Comparison of ENCODE assay signal across 30 cellular contexts in genomic region chr19:15595069-15595468, GRCh38. TPM values are rescaled to one million over a fixed set of nuclear protein-coding genes. Genes with fewer than 3 reads are reported as not detected.
DNase-seq lines count a peak whose midpoint lies in the region; ATAC-seq and TF ChIP-seq lines count a peak whose summit lies in the region.
"Had no signal": no experiment of that assay in that cellular context is flagged by ENCODE, and none has a peak within 500 bp of the region (broad histone marks: within the 10 kb centered on the region; RNA-seq: fewer than 3 reads in every experiment).

No MANE protein-coding gene starts in this region.

- peaks cover 0 to 1% of the 10 kb centered on the region in 2 experiments for H3K27me3 ChIP-seq in mesenchymal stem cell (ENCODE audit: control insufficient read depth in 1 of 2, insufficient read depth in 1 of 2, low read length in 2 of 2)
- H3K27me3 ChIP-seq: ovary, vagina had no signal

- ATAC-seq in activated CD8-positive, alpha-beta memory T cell treated with anti-CD3 and anti-CD28 coated beads, Interleukin-2, amount 10 ng/mL, durations not matched to agents 7 days and 5 days = no peak
- ATAC-seq in GM21360 (IDR thresholded peaks at IDR 0.05; ENCODE audit: unreplicated experiment) (no peak), HG03565 (IDR thresholded peaks at IDR 0.05; ENCODE audit: unreplicated experiment) (no peak)
- ATAC-seq: sciatic nerve had no signal

- no peak overlapping the region for H3K4me2 ChIP-seq in mesenchymal stem cell (ENCODE audit: low read length, poor library complexity, severe bottlenecking)

- WGBS in mesenchymal stem cell = 54% methylated on average over 6 of the region's 6 CpGs

- no peak overlapping the region for H3K27ac Mint-ChIP-seq in activated CD8-positive, alpha-beta memory T cell treated with anti-CD3 and anti-CD28 coated beads, Interleukin-2, amount 10 ng/mL, durations not matched to agents 7 days and 5 days
- H3K27ac Mint-ChIP-seq: activated T-cell treated with anti-CD3 and anti-CD28 coated beads, Interleukin-2, amount 50 U/mL, for 24 hours; naive B cell had no signal

- no peak overlapping the region for H4K8ac ChIP-seq in mesenchymal stem cell (ENCODE audit: low read length)

- no peak overlapping the region for H3K23ac ChIP-seq in mesenchymal stem cell (ENCODE audit: low read length in 2 of 2)

- H2BK5ac ChIP-seq in mesenchymal stem cell (ENCODE audit: low read depth, low read length, poor library complexity, severe bottlenecking) = no peak overlapping the region

- H3K9me3 ChIP-seq in mesenchymal stem cell (ENCODE audit: control insufficient read depth, low read length) = no peaks in the 10 kb centered on the region
- H3K9me3 ChIP-seq: vagina had no signal

- no peak overlapping the region for H2BK15ac ChIP-seq in mesenchymal stem cell (ENCODE audit: low read depth, poor library complexity, severe bottlenecking)

- peaks cover 8% of the 10 kb centered on the region for H3K27me3 Mint-ChIP-seq in activated CD8-positive, alpha-beta memory T cell treated with anti-CD3 and anti-CD28 coated beads, Interleukin-2, amount 10 ng/mL, durations not matched to agents 7 days and 5 days

- H3K9me3 Mint-ChIP-seq in activated CD8-positive, alpha-beta memory T cell treated with anti-CD3 and anti-CD28 coated beads, Interleukin-2, amount 10 ng/mL, durations not matched to agents 7 days and 5 days (ENCODE audit: low read depth) = no peaks in the 10 kb centered on the region

- H3K18ac ChIP-seq in mesenchymal stem cell (ENCODE audit: low read depth in 1 of 2, low read length in 2 of 2) = no peak overlapping the region

- H3K4me3 Mint-ChIP-seq in activated CD8-positive, alpha-beta memory T cell treated with anti-CD3 and anti-CD28 coated beads, Interleukin-2, amount 10 ng/mL, durations not matched to agents 7 days and 5 days = no peak overlapping the region
- H3K4me3 Mint-ChIP-seq: activated T-cell treated with anti-CD3 and anti-CD28 coated beads, Interleukin-2, amount 50 U/mL, for 24 hours; H9 had no signal

- no peak overlapping the region for H3K14ac ChIP-seq in mesenchymal stem cell (ENCODE audit: low read length in 2 of 2)

- no peak overlapping the region for H2AK5ac ChIP-seq in mesenchymal stem cell (ENCODE audit: low read length, severe bottlenecking)

- no peak overlapping the region for H2BK120ac ChIP-seq in mesenchymal stem cell (ENCODE audit: low read depth, low read length)

- H3K79me1 ChIP-seq in mesenchymal stem cell (replicated peaks; ENCODE audit: low read length, poor library complexity, severe bottlenecking) = no peaks in the 10 kb centered on the region

- H3K36me3 Mint-ChIP-seq in activated CD8-positive, alpha-beta memory T cell treated with anti-CD3 and anti-CD28 coated beads, Interleukin-2, amount 10 ng/mL, durations not matched to agents 7 days and 5 days = no peaks in the 10 kb centered on the region
- H3K36me3 Mint-ChIP-seq: naive B cell had no signal

- H3K9ac ChIP-seq in mesenchymal stem cell (ENCODE audit: low read length) = no peak overlapping the region

- no peak overlapping the region for H3K4ac ChIP-seq in mesenchymal stem cell (ENCODE audit: low read depth in 1 of 2, low read length in 2 of 2)

- no peak overlapping the region for H3K27ac ChIP-seq in mesenchymal stem cell (ENCODE audit: low read length, poor library complexity, severe bottlenecking)
- H3K27ac ChIP-seq: dorsolateral prefrontal cortex, ovary, vagina had no signal

- no peaks in the 10 kb centered on the region for H3K4me1 Mint-ChIP-seq in activated CD8-positive, alpha-beta memory T cell treated with anti-CD3 and anti-CD28 coated beads, Interleukin-2, amount 10 ng/mL, durations not matched to agents 7 days and 5 days
- H3K4me1 Mint-ChIP-seq: H9, naive B cell had no signal

- no peaks in the 10 kb centered on the region for H3K4me1 ChIP-seq in mesenchymal stem cell (ENCODE audit: control insufficient read depth, insufficient read depth, low read depth, low read length)
- H3K4me1 ChIP-seq: vagina had no signal

- CTCF ChIA-PET in activated CD8-positive, alpha-beta memory T cell treated with anti-CD3 and anti-CD28 coated beads, Interleukin-2, amount 10 ng/mL, durations not matched to agents 7 days and 5 days (lab: Charles Lee) = no interaction called here

- H2AFZ ChIP-seq in mesenchymal stem cell (ENCODE audit: low read depth, low read length) = no peak overlapping the region

- no peaks in the 10 kb centered on the region for H3K36me3 ChIP-seq in mesenchymal stem cell (ENCODE audit: control insufficient read depth in 1 of 2, insufficient read depth in 2 of 2, low read depth in 1 of 2, low read length in 2 of 2)
- H3K36me3 ChIP-seq: ovary, vagina had no signal

- H3K4me3 ChIP-seq in epithelial cell of esophagus (ENCODE audit: low read length) (no peak overlapping the region), mesenchymal stem cell (ENCODE audit: insufficient read depth in 1 of 2, low read depth in 1 of 2, low read length in 2 of 2) (no peak overlapping the region)
- H3K4me3 ChIP-seq: dorsolateral prefrontal cortex, ovary, vagina had no signal

- H4K91ac ChIP-seq in mesenchymal stem cell (ENCODE audit: low read length) = no peak overlapping the region

- DNase-seq in activated CD8-positive, alpha-beta memory T cell treated with anti-CD3 and anti-CD28 coated beads, Interleukin-2, amount 10 ng/mL, durations not matched to agents 7 days and 5 days = peak; percentile 9
- no peak for DNase-seq in activated CD8-positive, alpha-beta memory T cell treated with anti-CD3 and anti-CD28 coated beads, Interleukin-2, amount 50 U/mL, for 4 hours
- peak; percentile 70 for DNase-seq in NOMO-1 treated with DMSO at 0.1 percent for 48 hours (lab: John Stamatoyannopoulos, UW; ENCODE audit: unreplicated experiment)
- DNase-seq in epithelial cell of esophagus (ENCODE audit: low read depth) = peak; percentile 15
- DNase-seq in NAMALWA (ENCODE audit: low spot score) = no peak
- DNase-seq in mesenchymal stem cell = no peak
- DNase-seq: activated CD4-positive, alpha-beta T cell treated with anti-CD3 and anti-CD28 coated beads, Interleukin-2, amount 50 U/mL, for 48 hours; activated naive CD4-positive, alpha-beta T cell treated with Interleukin-2 at 50 U/mL for 16 hours; activated T-cell treated with anti-CD3 and anti-CD28 coated beads, Interleukin-2, amount 50 U/mL, for 24 hours; amygdala; C1 segment of cervical spinal cord; caudate nucleus; dorsolateral prefrontal cortex; H9; hypothalamus; Karpas-422; naive B cell; NCI-H1436; NCI-H2171 treated with DMSO at 0.1 percent for 48 hours; NCI-H69; ovary had no signal

- TF ChIP-seq CTCF in epithelial cell of esophagus (IDR thresholded peaks at IDR 0.05; ENCODE audit: insufficient read depth, low read depth, low read length, missing control alignments) = no peak

- H2BK12ac ChIP-seq in mesenchymal stem cell (ENCODE audit: low read length in 2 of 2) = no peak overlapping the region

RNA-seq across cellular contexts. Expression of gene CYP4F8, which starts 19.9 kb away (rescaled TPM):
- not detected for total RNA-seq in activated CD8-positive, alpha-beta memory T cell treated with anti-CD3 and anti-CD28 coated beads, Interleukin-2, amount 10 ng/mL, durations not matched to agents 7 days and 5 days
- not detected for polyA plus RNA-seq in mesenchymal stem cell (2013, experiment 1 of 2)
- polyA plus RNA-seq in mesenchymal stem cell (2013, experiment 2 of 2) = not detected
- total RNA-seq: frontal cortex; H9; HT1080; lung microvascular endothelial cell; sciatic nerve; T-helper 2 cell treated with Interferon-gamma antibody and Interleukin-4, amounts not matched to agents 100 ng/mL and 5 ng/mL, for 36 hours; temporal lobe had no signal
- polyA plus RNA-seq: ovary had no signal

RNA-seq across cellular contexts. Expression of gene CYP4F3, which starts 45.6 kb away (rescaled TPM):
- total RNA-seq in activated CD8-positive, alpha-beta memory T cell treated with anti-CD3 and anti-CD28 coated beads, Interleukin-2, amount 10 ng/mL, durations not matched to agents 7 days and 5 days = under 1 TPM in 1 of 2 experiments, not detected in 1; 0.26 TPM
- polyA plus RNA-seq in mesenchymal stem cell (2013, experiment 1 of 2) = not detected
- not detected for polyA plus RNA-seq in mesenchymal stem cell (2013, experiment 2 of 2)
- total RNA-seq: frontal cortex, H9, lung microvascular endothelial cell had no signal

Comparison
In these comparisons a context has a peak if more than half of its experiments do, and no peak if none do; other contexts are left out.
1. DNase-seq: peak in activated CD8-positive, alpha-beta memory T cell treated with anti-CD3 and anti-CD28 coated beads, Interleukin-2, amount 10 ng/mL, durations not matched to agents 7 days and 5 days (single experiment), NOMO-1 treated with DMSO at 0.1 percent for 48 hours (single experiment) and epithelial cell of esophagus (single experiment); none in activated CD8-positive, alpha-beta memory T cell treated with anti-CD3 and anti-CD28 coated beads, Interleukin-2, amount 50 U/mL, for 4 hours (single experiment), NAMALWA (single experiment) and mesenchymal stem cell (single experiment).